Comparison of ENCODE assay signal across 15 cellular contexts in genomic region chrX:136386821-136387220, GRCh38.
DNase-seq lines count a peak whose midpoint lies in the region; ATAC-seq, FAIRE-seq and TF ChIP-seq lines count a peak whose summit lies in the region.
"Had no signal": no experiment of that assay in that cellular context is flagged by ENCODE, and none has a peak within 500 bp of the region (broad histone marks: within the 10 kb centered on the region; RNA-seq: fewer than 3 reads in every experiment).

No MANE protein-coding gene starts in this region.

- no peak for FAIRE-seq in K562 (lab: Jason Lieb, UNC)
- FAIRE-seq in H54 (lab: Jason Lieb, UNC): no peak

- no peaks in the 10 kb centered on the region for H3K79me2 ChIP-seq in K562 (ENCODE audit: control insufficient read depth, insufficient read depth, low read length)

- ATAC-seq in K562 (no peak), GM19324 (IDR thresholded peaks at IDR 0.05; ENCODE audit: low FRiP score, unreplicated experiment) (no peak), GM18517 (IDR thresholded peaks at IDR 0.05; ENCODE audit: unreplicated experiment) (no peak)

- TF ChIP-seq RAD21 in K562 (CRISPR knock-in tag; conservative IDR thresholded peaks at IDR 0.05 in 1 of 2, IDR thresholded peaks at IDR 0.05 in 1 of 2): no peak

- H3K9ac ChIP-seq in K562 (ENCODE audit: insufficient read depth in 1 of 2, low read depth in 2 of 2, low read length in 2 of 2): no peak overlapping the region
- H3K9ac ChIP-seq: GM23248 had no signal

- no peak overlapping the region for H3K4me3 ChIP-seq in HAP-1
- no peak overlapping the region for H3K4me3 ChIP-seq in K562
- H3K4me3 ChIP-seq: GM23248 had no signal

- no peak overlapping the region for H3K4me2 ChIP-seq in K562 (ENCODE audit: insufficient read depth, low read length)

- no peak overlapping the region for H3K27ac ChIP-seq in K562 (ENCODE audit: extremely low read depth, low read depth, low read length)
- H3K27ac ChIP-seq: GM23248 had no signal

- no peaks in the 10 kb centered on the region for H4K20me1 ChIP-seq in K562 (replicated peaks; ENCODE audit: control insufficient read depth, insufficient read depth, low read length)

- DNase-seq in NCI-H82 (lab: John Stamatoyannopoulos, UW): peak; percentile 21
- no peak for DNase-seq in NCI-H82 treated with DMSO at 0.1 percent for 48 hours (lab: John Stamatoyannopoulos, UW; ENCODE audit: unreplicated experiment)
- peak; percentile 56 to 66 for DNase-seq in HAP-1 (ENCODE audit: low spot score in 2 of 2)
- DNase-seq in NCI-H748 (lab: John Stamatoyannopoulos, UW; ENCODE audit: unreplicated experiment): peak; percentile 94
- no peak for DNase-seq in K562 (ENCODE audit: extremely low read depth in 1 of 4, low spot score in 3 of 4)
- DNase-seq in H54 (ENCODE audit: insufficient read length, low spot score): no peak
- DNase-seq: 8988T; C1 segment of cervical spinal cord; CD4-positive, alpha-beta T cell; DMS153; GF-D8; GM23248; H7 had no signal

- intact Hi-C loops in K562 (cut with micrococcal nuclease): no loop called here

- POLR2A ChIA-PET in K562 (lab: Yijun Ruan, JAX): no interaction called here

- in situ Hi-C loops in HAP-1 (cut with MboI; ENCODE audit: low sequenced_read_pairs): no loop called here
- in situ Hi-C loops in K562 (cut with MboI): no loop called here

- H3K27me3 ChIP-seq in HAP-1 (ENCODE audit: low read depth) (no peaks in the 10 kb centered on the region), K562 (ENCODE audit: control insufficient read depth in 2 of 2, insufficient read depth in 2 of 2, low read length in 2 of 2) (peaks cover 0 to 4% of the 10 kb centered on the region in 2 experiments; a peak in 1 of 5 replicates)

- 5% methylated on average over 2 of the region's 2 CpGs for WGBS in K562 (ENCODE audit: insufficient coverage, low coverage, missing lambda C conversion rate)

- peaks cover 15% of the 10 kb centered on the region for H3K4me1 ChIP-seq in HAP-1
- H3K4me1 ChIP-seq in K562 (replicated peaks in 1 of 2; ENCODE audit: control insufficient read depth in 2 of 2, insufficient read depth in 2 of 2, low read length in 2 of 2): no peaks in the 10 kb centered on the region

- no peak overlapping the region for H2AFZ ChIP-seq in K562 (ENCODE audit: low read depth, low read length)
- H2AFZ ChIP-seq: GM23248 had no signal

- H3K9me1 ChIP-seq in K562 (ENCODE audit: control insufficient read depth, insufficient read depth, low read length): no peaks in the 10 kb centered on the region

- no TSS peak for BruUV-seq in K562 (replicated peaks; lab: Mats Ljungman, UMichigan)

- H3K36me3 ChIP-seq in HAP-1 (replicated peaks) (no peaks in the 10 kb centered on the region), K562 (ENCODE audit: control insufficient read depth, insufficient read depth, low read length) (no peaks in the 10 kb centered on the region)

- CTCF ChIA-PET in K562 (lab: Yijun Ruan, JAX; ENCODE audit: low intra/inter-chr PET ratio): no interaction called here

- TF ChIP-seq POLR2A in K562 (conservative IDR thresholded peaks at IDR 0.05) (no peak), H54 (IDR thresholded peaks at IDR 0.05; ENCODE audit: low read depth, low read length) (no peak)

- H3K9me3 ChIP-seq in HAP-1 (no peaks in the 10 kb centered on the region), K562 (replicated peaks; ENCODE audit: control insufficient read depth, insufficient read depth, low read depth, low read length) (no peaks in the 10 kb centered on the region)

- TF ChIP-seq CTCF in K562 (IDR thresholded peaks at IDR 0.05 in 2 of 3, conservative IDR thresholded peaks at IDR 0.05 in 1 of 3; ENCODE audit: insufficient read depth in 2 of 3, low read depth in 1 of 3, low read length in 3 of 3): no peak

- no peak for TF ChIP-seq EP300 in K562 (IDR thresholded peaks at IDR 0.05; ENCODE audit: low read length)

TF ChIP-seq in K562, 482 proteins besides CTCF, POLR2A, EP300 and RAD21:
- peak; percentile 48 for TF ChIP-seq NFE2 (IDR thresholded peaks at IDR 0.05; ENCODE audit: low read depth)
- no peak for TF ChIP-seq ZBTB7A (IDR thresholded peaks at IDR 0.05; ENCODE audit: borderline replicate concordance, control insufficient read depth, low read depth, low read length)

Comparison
In these comparisons a context has a peak if more than half of its experiments do, and no peak if none do; other contexts are left out.
1. DNase-seq: peak in NCI-H82 (single experiment), HAP-1 (2 of 2) and NCI-H748 (single experiment); none in NCI-H82 treated with DMSO at 0.1 percent for 48 hours (single experiment), K562 (0 of 4) and H54 (single experiment).